Comparison of ENCODE assay signal across 8 cellular contexts in the genomic region with DNA sequence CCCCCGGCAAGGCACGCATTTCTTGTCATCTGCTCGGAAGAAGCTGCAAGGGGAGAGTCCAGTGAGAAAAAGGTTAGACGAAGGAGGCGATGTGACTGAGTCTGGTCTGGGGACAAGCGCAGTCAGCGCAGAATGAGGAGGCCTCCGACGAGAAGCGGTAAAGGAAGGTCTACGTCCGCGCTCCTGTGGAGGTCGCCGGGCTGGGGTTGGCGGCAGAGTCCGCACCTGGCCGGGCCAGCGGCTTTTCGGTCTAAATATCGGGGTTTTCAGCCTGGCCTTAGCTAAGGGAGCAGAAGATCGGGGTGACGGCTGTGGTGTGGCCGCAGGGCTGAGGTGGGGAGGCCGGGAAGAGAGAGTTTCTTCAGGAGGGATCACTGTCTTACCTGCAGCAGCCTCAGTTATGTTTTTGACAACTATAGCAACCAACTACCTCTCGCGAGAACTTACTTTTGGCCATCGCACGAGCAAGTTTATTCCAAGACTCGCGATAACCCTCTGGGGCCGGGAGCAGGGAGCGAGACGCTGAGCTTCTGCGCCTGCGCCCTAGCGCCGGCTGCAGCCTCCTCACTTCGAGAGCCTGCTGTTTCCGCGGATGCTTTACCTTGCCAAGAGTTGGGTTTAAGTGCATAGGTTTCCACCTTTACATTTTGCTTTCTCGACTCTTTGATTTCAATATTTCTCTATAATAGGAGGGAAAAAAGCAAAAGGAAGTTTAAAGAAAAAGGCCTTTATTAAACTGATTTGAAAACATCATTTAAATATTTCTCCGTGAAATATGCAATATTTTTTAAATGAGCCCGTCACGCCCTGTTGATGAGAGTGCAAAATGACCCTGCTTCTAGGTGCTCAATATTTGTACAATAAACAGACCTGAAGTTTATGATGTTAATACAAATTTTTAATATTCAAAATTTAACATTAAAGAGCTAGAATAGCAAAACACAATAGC. TPM values are rescaled to one million over a fixed set of nuclear protein-coding genes. Genes with fewer than 3 reads are reported as not detected.
A peak's percentile ranks its signal among the peaks of the same experiment; 100 is the strongest.
DNase-seq lines count a peak whose midpoint lies in the region; ATAC-seq and TF ChIP-seq lines count a peak whose summit lies in the region.

A gene (minus strand): TSS at position 534 of the 949 bp plus-strand sequence. CDS start 4,068 bp downstream, outside the sequence.

- no peaks in the 10 kb centered on the region for H3K9me3 ChIP-seq in upper lobe of right lung

- intact Hi-C loops in left ventricle myocardium superior (cut with micrococcal nuclease) = no loop called here
- intact Hi-C loops in posterior vena cava (cut with DNase I) = no loop called here
- intact Hi-C loops in upper lobe of right lung (cut with DNase I) = no loop called here

- H3K4me1 ChIP-seq in upper lobe of right lung = peaks cover 7% of the 10 kb centered on the region

- DNase-seq in GM13976 (ENCODE audit: low spot score) = peak; percentile 94
- DNase-seq in NCI-H146 (lab: John Stamatoyannopoulos, UW) = peak; percentile 97
- peak; percentile 84 to 96 (median 90) for DNase-seq in T-helper 1 cell
- DNase-seq in amygdala (lab: John Stamatoyannopoulos, UW) = peak; percentile 40 to 90 (median 76)
- peak; percentile 93 for DNase-seq in left ventricle myocardium superior
- peak; percentile 96 for DNase-seq in posterior vena cava (ENCODE audit: low spot score)
- DNase-seq in upper lobe of right lung = peak; percentile 94

- no peak for TF ChIP-seq CTCF in GM13976 (IDR thresholded peaks at IDR 0.05; ENCODE audit: borderline replicate concordance, control extremely low read depth, extremely low read depth, insufficient read depth, missing control alignments)
- TF ChIP-seq CTCF in upper lobe of right lung (IDR thresholded peaks at IDR 0.05) = no peak

- in situ Hi-C loops in GM13976 (cut with MboI; ENCODE audit: low sequenced_read_pairs, unreplicated experiment) = no loop called here

- no peaks in the 10 kb centered on the region for H3K36me3 ChIP-seq in upper lobe of right lung

- H3K27ac ChIP-seq in upper lobe of right lung = peak within 1 kb of the TSS; percentile 80

- peak within 1 kb of the TSS; percentile 73 for H3K4me3 ChIP-seq in upper lobe of right lung

- ATAC-seq in HG02852 (IDR thresholded peaks at IDR 0.05; ENCODE audit: unreplicated experiment) (peak; percentile 94), left ventricle myocardium superior (peak; percentile 98), upper lobe of right lung (peak; percentile 98)

- no peaks in the 10 kb centered on the region for H3K27me3 ChIP-seq in upper lobe of right lung

RNA-seq across cellular contexts. Expression of the gene that starts here (rescaled TPM):
- total RNA-seq in left ventricle myocardium superior (1.7 TPM), posterior vena cava (1 to 10 TPM in 1 of 2 donors, under 1 TPM in 1; 0.76 to 1.6 TPM), upper lobe of right lung (2.7 TPM)

Comparison
In these comparisons a context has a peak if more than half of its experiments do, and no peak if none do; other contexts are left out.
1. Peak in every context shown above with its lines: DNase-seq, ATAC-seq, H3K4me3 ChIP-seq and H3K27ac ChIP-seq.